ENCODE assay signal across 17 cellular contexts in genomic region chr9:130341839-130342713, GRCh38.
DNase-seq lines count a peak whose midpoint lies in the region; ATAC-seq, FAIRE-seq and TF ChIP-seq lines count a peak whose summit lies in the region.
"Had no signal": no experiment of that assay in that cellular context is flagged by ENCODE, and none has a peak within 500 bp of the region (broad histone marks: within the 10 kb centered on the region; RNA-seq: fewer than 3 reads in every experiment).

No MANE protein-coding gene starts in this region.

- TF ChIP-seq RAD21 in HepG2 (CRISPR knock-in tag; IDR thresholded peaks at IDR 0.05) = no peak

- H3K9ac ChIP-seq in HepG2 (ENCODE audit: insufficient read depth, low read depth, low read length) (no peak overlapping the region), NT2/D1 (ENCODE audit: insufficient read length, low read depth) (peak overlapping the region; percentile 5), neuronal stem cell (ENCODE audit: low read depth, low read length, poor library complexity) (peak overlapping the region; percentile 63)

- POLR2A ChIA-PET in HepG2 (lab: Yijun Ruan, JAX) = no interaction called here

- H3K27ac ChIP-seq in HepG2 (ENCODE audit: extremely low read length, insufficient read depth, low read length) (no peak overlapping the region), right lobe of liver (no peak overlapping the region), neuronal stem cell (replicated peaks; ENCODE audit: low read length) (no peak overlapping the region), spleen (no peak overlapping the region), osteoblast (ENCODE audit: low read depth, low read length) (no peak overlapping the region)

- 54% methylated on average over 4 of the region's 13 CpGs for whole genome bisulfite sequencing in HepG2 (ENCODE audit: low lambda C conversion rate)
- 92% methylated on average over 4 of the region's 13 CpGs for WGBS in right lobe of liver (ENCODE audit: insufficient coverage, low coverage, low lambda C conversion rate, missing lambda C conversion rate)
- no CpG with 5 or more reads among the region's 13 CpGs for WGBS in neuronal stem cell (ENCODE audit: extremely low coverage in 2 of 2, insufficient read length in 2 of 2, insufficient replicate concordance in 1 of 2), 2 donors
- 83 to 94% (median 87%) methylated on average over 7 to 13 of the region's 13 CpGs for WGBS in spleen, 5 donors

- peak overlapping the region; percentile 63 for H2BK12ac ChIP-seq in neuronal stem cell (ENCODE audit: low read length)

- H3K27me3 ChIP-seq in HepG2 (ENCODE audit: control insufficient read depth in 1 of 2, insufficient read depth in 2 of 2, low read length in 2 of 2) (peaks cover 0 to 1% of the 10 kb centered on the region in 2 experiments; a peak in 2 of 5 replicates), right lobe of liver (no peaks in the 10 kb centered on the region), NT2/D1 (ENCODE audit: insufficient read depth, insufficient read length) (no peaks in the 10 kb centered on the region), neuronal stem cell (ENCODE audit: control insufficient read depth in 3 of 3, insufficient read depth in 3 of 3, low read depth in 1 of 3, low read length in 3 of 3) (peaks cover 0 to 9% (median 0%) of the 10 kb centered on the region in 3 experiments), spleen (replicated peaks in 1 of 7) (peaks cover 0 to 65% (median 0%) of the 10 kb centered on the region in 7 donors), osteoblast (ENCODE audit: insufficient read depth, low read length) (no peaks in the 10 kb centered on the region)

- TF ChIP-seq CTCF in HepG2 (CRISPR knock-in tag; IDR thresholded peaks at IDR 0.05) (no peak), right lobe of liver (IDR thresholded peaks at IDR 0.05) (no peak), spleen (IDR thresholded peaks at IDR 0.05 in 8 of 11, conservative IDR thresholded peaks at IDR 0.05 in 3 of 11) (no peak), osteoblast (IDR thresholded peaks at IDR 0.05; ENCODE audit: extremely low read depth, low read depth, low read length) (no peak)

- H2AFZ ChIP-seq in HepG2 (ENCODE audit: low read length) (no peak overlapping the region), neuronal stem cell (ENCODE audit: low read length) (no peak overlapping the region), osteoblast (ENCODE audit: low read length) (no peak overlapping the region)

- H3K4me2 ChIP-seq in HepG2 (ENCODE audit: low read depth, low read length) (no peak overlapping the region), neuronal stem cell (ENCODE audit: insufficient read depth, low read length, poor library complexity, severe bottlenecking) (no peak overlapping the region), osteoblast (ENCODE audit: insufficient read depth, low read length) (no peak overlapping the region)

- H2BK120ac ChIP-seq in neuronal stem cell (ENCODE audit: low read depth, low read length) = no peak overlapping the region

- H3K9me3 ChIP-seq in HepG2 (ENCODE audit: low read length) (no peaks in the 10 kb centered on the region), right lobe of liver (no peaks in the 10 kb centered on the region), NT2/D1 (ENCODE audit: insufficient read depth, low read length) (no peaks in the 10 kb centered on the region), neuronal stem cell (replicated peaks in 1 of 2; ENCODE audit: control insufficient read depth in 2 of 2, insufficient read depth in 1 of 2, low read depth in 1 of 2, low read length in 2 of 2) (peaks cover 0 to 6% of the 10 kb centered on the region in 2 donors), spleen (no peaks in the 10 kb centered on the region), osteoblast (ENCODE audit: low read depth, low read length) (no peaks in the 10 kb centered on the region)
- H3K9me3 ChIP-seq: Caco-2, HAP-1 had no signal

- no peaks in the 10 kb centered on the region for H4K20me1 ChIP-seq in HepG2 (ENCODE audit: insufficient read depth, low read length)
- H4K20me1 ChIP-seq in osteoblast (ENCODE audit: insufficient read depth, low read length) = no peaks in the 10 kb centered on the region

- FAIRE-seq in HepG2 (lab: Jason Lieb, UNC) = no peak
- FAIRE-seq: D721Med, G401.6, GM12891, GM18507 had no signal

- H3K4me3 ChIP-seq in HepG2 (replicated peaks in 1 of 3; ENCODE audit: insufficient read depth in 1 of 3, low read depth in 2 of 3, low read length in 3 of 3) (no peak overlapping the region), right lobe of liver (no peak overlapping the region), NT2/D1 (ENCODE audit: insufficient read length, low read depth) (no peak overlapping the region), neuronal stem cell (ENCODE audit: low read length in 2 of 2) (no peak overlapping the region), spleen (no peak overlapping the region), osteoblast (ENCODE audit: insufficient read depth, low read length) (no peak overlapping the region)
- H3K4me3 ChIP-seq: HAP-1 had no signal

- intact Hi-C loops in HepG2 (cut with micrococcal nuclease; ENCODE audit: unreplicated experiment) = no loop called here
- intact Hi-C loops in right lobe of liver (cut with DNase I) = loop anchor here (10.0 kb wide), 3 partner anchors 77 to 227 kb away; partner anchors contain the start of gene HMCN2 (in 1 of the 2)
- intact Hi-C loops in spleen (cut with DNase I; ENCODE audit: low total_unique reads) = loop anchor here (10.0 kb wide), 2 partner anchors 97 to 227 kb away; no protein-coding TSS in a partner anchor

- no peaks in the 10 kb centered on the region for H3K79me1 ChIP-seq in neuronal stem cell (ENCODE audit: low read depth, low read length)

- peak overlapping the region; percentile 82 for H2BK15ac ChIP-seq in neuronal stem cell (ENCODE audit: low read length)

- H2BK5ac ChIP-seq in neuronal stem cell (ENCODE audit: low read length) = no peak overlapping the region

- H4K8ac ChIP-seq in neuronal stem cell (ENCODE audit: low read depth, low read length) = no peak overlapping the region

- peak overlapping the region; percentile 74 for H3K18ac ChIP-seq in neuronal stem cell (ENCODE audit: low read length)

- DNase-seq in HepG2 (ENCODE audit: low spot score) (no peak), right lobe of liver (no peak), NT2/D1 (ENCODE audit: low read depth, low spot score) (no peak), neuronal stem cell (ENCODE audit: low spot score) (no peak), spleen (peak; percentile 66), osteoblast (ENCODE audit: insufficient read length, low spot score, missing footprints) (no peak), NCI-H2029 (lab: John Stamatoyannopoulos, UW) (no peak)
- no peak for DNase-seq in activated T-cell treated with anti-CD3 and anti-CD28 coated beads, Interleukin-2, amount 50 U/mL, for 48 hours
- DNase-seq: 8988T; Caco-2; CD4-positive, CD25-positive, alpha-beta regulatory T cell; GOT3 had no signal

- peak overlapping the region; percentile 42 for H4K91ac ChIP-seq in neuronal stem cell (ENCODE audit: low read depth, low read length, poor library complexity)

- H3K4me1 ChIP-seq in HepG2 (ENCODE audit: insufficient read depth, low read length) (no peaks in the 10 kb centered on the region), right lobe of liver (no peaks in the 10 kb centered on the region), NT2/D1 (ENCODE audit: insufficient read depth, insufficient read length) (peaks cover 28% of the 10 kb centered on the region), neuronal stem cell (ENCODE audit: control insufficient read depth in 2 of 2, insufficient read depth in 1 of 2, low read depth in 1 of 2, low read length in 2 of 2) (peaks cover 5 to 10% of the 10 kb centered on the region in 2 donors), spleen (peaks cover 0 to 5% (median 0%) of the 10 kb centered on the region in 6 donors), osteoblast (ENCODE audit: insufficient read depth, low read length) (no peaks in the 10 kb centered on the region)
- H3K4me1 ChIP-seq: Caco-2, HAP-1 had no signal

- H2AK5ac ChIP-seq in neuronal stem cell (ENCODE audit: low read depth, low read length) = peak overlapping the region; percentile 83

- no peak for ATAC-seq in HepG2
- ATAC-seq in right lobe of liver = no peak

- H3K4ac ChIP-seq in neuronal stem cell (ENCODE audit: low read length) = no peak overlapping the region

- no TSS peak for BruUV-seq in HepG2 (replicated peaks; lab: Mats Ljungman, UMichigan)

- peak overlapping the region; percentile 25 for H3K23ac ChIP-seq in neuronal stem cell (ENCODE audit: low read depth, low read length, poor library complexity)

- in situ Hi-C loops in HepG2 (cut with HindIII; ENCODE audit: extremely low pct_ligation_motif_present, low pct_unique_long_range_greater_than_20kb) = loop anchor here (10.0 kb wide), 1 partner anchor 227 kb away; no protein-coding TSS in a partner anchor

- H3K14ac ChIP-seq in neuronal stem cell (ENCODE audit: low read length) = no peak overlapping the region

- TF ChIP-seq POLR2A in HepG2 (IDR thresholded peaks at IDR 0.05; ENCODE audit: insufficient read depth in 1 of 2, low read depth in 2 of 2, low read length in 2 of 2) = no peak
- no peak for TF ChIP-seq POLR2A in right lobe of liver (IDR thresholded peaks at IDR 0.05)
- TF ChIP-seq POLR2A in spleen (IDR thresholded peaks at IDR 0.05) = no peak

- TF ChIP-seq EP300 in HepG2 (IDR thresholded peaks at IDR 0.05; ENCODE audit: low read depth in 2 of 2, low read length in 2 of 2) (no peak), HepG2 (CRISPR knock-in tag; IDR thresholded peaks at IDR 0.05; ENCODE audit: borderline replicate concordance) (no peak)

- H3K36me3 ChIP-seq in HepG2 (replicated peaks in 1 of 2; ENCODE audit: control insufficient read depth in 1 of 2, insufficient read depth in 2 of 2, low read length in 2 of 2) (no peaks in the 10 kb centered on the region), right lobe of liver (no peaks in the 10 kb centered on the region), NT2/D1 (ENCODE audit: insufficient read depth, insufficient read length, low read length) (no peaks in the 10 kb centered on the region), neuronal stem cell (replicated peaks in 1 of 2; ENCODE audit: control insufficient read depth in 2 of 2, insufficient read depth in 2 of 2, low read length in 2 of 2) (peaks cover 0 to 2% of the 10 kb centered on the region in 2 donors), spleen (no peaks in the 10 kb centered on the region), osteoblast (ENCODE audit: insufficient read depth, low read length) (no peaks in the 10 kb centered on the region)
- H3K36me3 ChIP-seq: HAP-1 had no signal

- H3K79me2 ChIP-seq in HepG2 (ENCODE audit: insufficient read depth, low read length) (no peaks in the 10 kb centered on the region), osteoblast (ENCODE audit: insufficient read depth, low read length) (no peaks in the 10 kb centered on the region)

- CTCF ChIA-PET in HepG2 (lab: Yijun Ruan, JAX; ENCODE audit: low intra/inter-chr PET ratio, low total read pairs) = no interaction called here

TF ChIP-seq in HepG2, 621 proteins besides CTCF, POLR2A, EP300 and RAD21 (continues in another document):
- TF ChIP-seq ZNF501 (CRISPR knock-in tag; IDR thresholded peaks at IDR 0.05) (no peak), FOSL2 (CRISPR knock-in tag; IDR thresholded peaks at IDR 0.05) (no peak)
